ENCODE assay signal across 8 cellular contexts in the genomic region with DNA sequence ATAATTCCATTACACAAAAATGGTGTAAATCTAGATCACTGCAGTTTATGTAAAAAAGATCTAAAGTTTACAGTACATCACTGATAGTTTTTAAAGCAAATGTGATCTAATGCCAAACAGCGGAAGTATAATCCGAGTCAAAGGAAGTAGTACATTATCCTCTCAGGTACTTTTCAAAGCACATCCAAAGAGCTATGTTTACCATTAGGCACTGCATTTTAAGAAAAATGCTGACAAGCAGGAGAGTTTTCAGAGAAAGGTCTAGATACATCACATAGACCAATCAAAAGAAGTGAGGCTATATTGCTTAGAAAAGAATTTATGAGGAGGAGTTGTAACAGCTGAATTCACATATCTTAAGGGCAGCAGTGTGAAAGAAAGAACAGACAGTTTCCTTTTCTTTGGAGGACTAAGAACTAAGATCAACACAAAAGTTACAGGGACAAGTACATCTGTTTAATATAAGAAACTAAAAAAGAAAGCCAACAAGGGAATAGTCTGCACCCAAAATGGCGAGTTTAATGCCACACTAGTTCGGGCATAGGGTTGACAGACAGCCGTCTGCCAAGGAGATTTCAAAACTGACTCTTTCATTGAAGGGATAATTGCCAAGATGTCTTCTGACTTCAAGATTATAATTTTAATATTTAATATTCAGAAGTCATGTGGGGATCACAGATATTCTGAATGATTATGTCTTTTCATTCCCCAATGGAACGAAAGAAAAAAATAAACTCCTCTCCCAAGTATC. TPM values are rescaled to one million over a fixed set of nuclear protein-coding genes. Genes with fewer than 3 reads are reported as not detected.
A peak's percentile ranks its signal among the peaks of the same experiment; 100 is the strongest.
DNase-seq lines count a peak whose midpoint lies in the region; ATAC-seq, FAIRE-seq and TF ChIP-seq lines count a peak whose summit lies in the region.

No MANE protein-coding gene starts in this region.

- peaks cover 8 to 24% (median 18%) of the 10 kb centered on the region in 10 experiments; a peak in 18 of 20 replicates for H3K4me1 ChIP-seq in BLaER1 treated with 17β-estradiol and CSF1 and Interleukin-3, amounts not matched to agents 10 nM and 100 nM

- ATAC-seq in GM18907 (IDR thresholded peaks at IDR 0.05; ENCODE audit: unreplicated experiment): no peak

- no peak for DNase-seq in Jurkat, Clone E6-1 (ENCODE audit: low read depth, low spot score)
- DNase-seq in bronchial epithelial cell (ENCODE audit: low read depth) (no peak), NCI-H2081 (lab: John Stamatoyannopoulos, UW) (no peak), cortex of kidney (lab: John Stamatoyannopoulos, UW) (no peak), nucleus accumbens (lab: John Stamatoyannopoulos, UW) (no peak)

- peaks cover 33 to 49% (median 42%) of the 10 kb centered on the region in 11 experiments for H3K9me3 ChIP-seq in BLaER1 treated with 17β-estradiol and CSF1 and Interleukin-3, amounts not matched to agents 10 nM and 100 nM (replicated peaks in 1 of 11)

- H3K4me1 Mint-ChIP-seq in nephron: peaks cover 31% of the 10 kb centered on the region

- peak overlapping the region; percentile 74 to 93 (median 89); a peak in 21 of 22 replicates for H3K27ac ChIP-seq in BLaER1 treated with 17β-estradiol and CSF1 and Interleukin-3, amounts not matched to agents 10 nM and 100 nM

- no peaks in the 10 kb centered on the region for H4K20me1 ChIP-seq in BLaER1 treated with 17β-estradiol and CSF1 and Interleukin-3, amounts not matched to agents 10 nM and 100 nM

- H3K36me3 ChIP-seq in BLaER1 treated with 17β-estradiol and CSF1 and Interleukin-3, amounts not matched to agents 10 nM and 100 nM: peaks cover 37 to 47% (median 41%) of the 10 kb centered on the region in 11 experiments
- H3K36me3 ChIP-seq in bronchial epithelial cell (ENCODE audit: control insufficient read depth, insufficient read depth, low read length): peaks cover 1% of the 10 kb centered on the region

- no peaks in the 10 kb centered on the region for H3K27me3 Mint-ChIP-seq in nephron (ENCODE audit: low read depth)

- peak overlapping the region; percentile 71 to 90 (median 84) for H3K4me3 ChIP-seq in BLaER1 treated with 17β-estradiol and CSF1 and Interleukin-3, amounts not matched to agents 10 nM and 100 nM
- peak overlapping the region; percentile 84 for H3K4me3 ChIP-seq in Jurkat, Clone E6-1 (ENCODE audit: low read length)
- peak overlapping the region; percentile 69 for H3K4me3 ChIP-seq in bronchial epithelial cell (ENCODE audit: low read depth, low read length)

- H3K4me2 ChIP-seq in BLaER1 treated with 17β-estradiol and CSF1 and Interleukin-3, amounts not matched to agents 10 nM and 100 nM: peak overlapping the region; percentile 71 to 92 (median 84)

- H3K27me3 ChIP-seq in BLaER1 treated with 17β-estradiol and CSF1 and Interleukin-3, amounts not matched to agents 10 nM and 100 nM: no peaks in the 10 kb centered on the region; a peak in 1 of 22 replicates
- H3K27me3 ChIP-seq in bronchial epithelial cell (ENCODE audit: control insufficient read depth, insufficient read depth, low read length): no peaks in the 10 kb centered on the region

- peak overlapping the region; percentile 90 to 96 (median 90) for H3K4me3 Mint-ChIP-seq in nephron

- H3K36me3 Mint-ChIP-seq in nephron (ENCODE audit: low read depth): peaks cover 44% of the 10 kb centered on the region

- TF ChIP-seq CTCF in bronchial epithelial cell (IDR thresholded peaks at IDR 0.05; ENCODE audit: insufficient read depth, low read length, severe bottlenecking) (no peak), nephron (IDR thresholded peaks at IDR 0.05; ENCODE audit: unreplicated experiment in 3 of 3) (no peak)

- peak overlapping the region; percentile 80 to 89 (median 87) for H3K9ac ChIP-seq in BLaER1 treated with 17β-estradiol and CSF1 and Interleukin-3, amounts not matched to agents 10 nM and 100 nM

- no peak for FAIRE-seq in bronchial epithelial cell (lab: Jason Lieb, UNC)

- peaks cover 23% of the 10 kb centered on the region for H3K9me3 Mint-ChIP-seq in nephron

- H3K27ac Mint-ChIP-seq in nephron: peak overlapping the region; percentile 87 to 95 (median 95)

RNA-seq across cellular contexts. Expression of gene ZNF184, which starts 1.4 kb away (rescaled TPM):
- polyA plus RNA-seq in Jurkat, Clone E6-1 (2012; ENCODE audit: insufficient read depth, insufficient read length): 10.3 TPM
- 6.0 and 6.8 TPM in 2 replicates for total RNA-seq in bronchial epithelial cell
